ENCODE assay signal across 1 cellular context in the genomic region with DNA sequence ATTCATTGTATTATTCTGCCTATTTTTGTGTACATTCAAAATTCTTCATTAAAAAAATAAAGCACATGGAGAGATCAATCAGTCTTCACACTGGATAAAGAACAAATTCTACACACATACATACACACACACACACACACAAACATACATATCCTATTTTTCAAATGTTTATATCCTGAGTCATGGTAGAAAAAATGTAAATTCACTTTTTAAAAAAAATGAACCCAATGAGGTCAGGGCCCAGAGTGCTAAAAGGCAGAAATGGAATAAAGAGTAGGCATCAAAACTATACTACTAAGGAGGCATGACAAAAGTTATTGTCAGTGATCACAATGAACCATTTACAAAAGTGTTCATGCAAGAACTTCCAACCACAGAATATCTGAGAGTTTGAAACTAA.
TF ChIP-seq lines count a peak whose summit lies in the region.

No MANE protein-coding gene starts in this region.

TF ChIP-seq in SK-N-SH treated with all-trans-retinoic acid at 6 μM for 48 hours, 23 proteins besides CTCF, POLR2A, EP300 and RAD21 (continued from another document):
- TF ChIP-seq, protein P1, sequence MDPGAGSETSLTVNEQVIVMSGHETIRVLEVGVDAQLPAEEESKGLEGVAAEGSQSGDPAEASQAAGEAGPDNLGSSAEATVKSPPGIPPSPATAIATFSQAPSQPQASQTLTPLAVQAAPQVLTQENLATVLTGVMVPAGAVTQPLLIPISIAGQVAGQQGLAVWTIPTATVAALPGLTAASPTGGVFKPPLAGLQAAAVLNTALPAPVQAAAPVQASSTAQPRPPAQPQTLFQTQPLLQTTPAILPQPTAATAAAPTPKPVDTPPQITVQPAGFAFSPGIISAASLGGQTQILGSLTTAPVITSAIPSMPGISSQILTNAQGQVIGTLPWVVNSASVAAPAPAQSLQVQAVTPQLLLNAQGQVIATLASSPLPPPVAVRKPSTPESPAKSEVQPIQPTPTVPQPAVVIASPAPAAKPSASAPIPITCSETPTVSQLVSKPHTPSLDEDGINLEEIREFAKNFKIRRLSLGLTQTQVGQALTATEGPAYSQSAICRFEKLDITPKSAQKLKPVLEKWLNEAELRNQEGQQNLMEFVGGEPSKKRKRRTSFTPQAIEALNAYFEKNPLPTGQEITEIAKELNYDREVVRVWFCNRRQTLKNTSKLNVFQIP (CRISPR knock-in tag; IDR thresholded peaks at IDR 0.05; ENCODE audit: borderline replicate concordance, low read depth): no peak
- TF ChIP-seq TOX (CRISPR knock-in tag; IDR thresholded peaks at IDR 0.05; ENCODE audit: borderline replicate concordance) (no peak), ZFP3 (CRISPR knock-in tag; IDR thresholded peaks at IDR 0.05) (no peak), GLIS3 (CRISPR knock-in tag; IDR thresholded peaks at IDR 0.05) (no peak), CSDC2 (CRISPR knock-in tag; IDR thresholded peaks at IDR 0.05) (no peak), SNAI2 (CRISPR knock-in tag; IDR thresholded peaks at IDR 0.05) (no peak), ISL1 (CRISPR knock-in tag; IDR thresholded peaks at IDR 0.05) (no peak), PPARA (CRISPR knock-in tag; IDR thresholded peaks at IDR 0.05; ENCODE audit: borderline replicate concordance) (no peak), ZFP30 (CRISPR knock-in tag; IDR thresholded peaks at IDR 0.05) (no peak)
